Comparison of ENCODE assay signal across 14 cellular contexts in the genomic region with DNA sequence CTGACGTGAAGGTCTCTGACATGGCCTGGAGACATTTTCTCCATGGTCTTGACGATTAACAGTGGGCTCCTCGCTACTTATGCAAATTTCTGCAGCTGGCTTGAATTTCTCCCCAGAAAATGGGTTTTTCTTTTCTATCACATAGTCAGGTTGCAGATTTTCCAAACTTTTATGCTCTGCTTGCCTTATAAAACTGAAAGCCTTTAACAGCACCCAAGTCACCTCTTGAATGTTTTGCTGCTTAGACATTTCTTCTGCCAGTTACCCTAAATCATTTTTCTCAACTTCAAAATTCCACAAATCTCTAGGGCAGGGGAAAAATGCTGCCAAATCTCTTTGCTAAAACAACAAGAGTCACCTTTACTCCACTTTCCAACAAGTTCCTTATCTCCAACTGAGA. TPM values are rescaled to one million over a fixed set of nuclear protein-coding genes. Genes with fewer than 3 reads are reported as not detected.
"Had no signal": no experiment of that assay in that cellular context is flagged by ENCODE, and none has a peak within 500 bp of the region (broad histone marks: within the 10 kb centered on the region; RNA-seq: fewer than 3 reads in every experiment).

No MANE protein-coding gene starts in this region.

RNA-seq across cellular contexts. Expression of gene NOX3, which starts 12.9 kb away (rescaled TPM):
- total RNA-seq: activated B cell treated with CpG ODN at 0.5 μM for 24 hours; activated CD4-positive, alpha-beta memory T cell treated with anti-CD3 and anti-CD28 coated beads for 36 hours; activated CD4-positive, alpha-beta memory T cell treated with anti-CD3 and anti-CD28 coated beads, Interleukin-2, amount 10 ng/mL, durations not matched to agents 7 days and 5 days; activated CD4-positive, alpha-beta T cell treated with anti-CD3 and anti-CD28 coated beads for 36 hours; activated CD4-positive, alpha-beta T cell treated with anti-CD3 and anti-CD28 coated beads, Interleukin-2, amount 10 ng/mL, durations not matched to agents 24 days and 14 days; activated CD4-positive, alpha-beta T cell treated with anti-CD3 and anti-CD28 coated beads, Interleukin-2, amount 10 ng/mL, durations not matched to agents 7 days and 5 days; activated CD8-positive, alpha-beta memory T cell treated with anti-CD3 and anti-CD28 coated beads for 36 hours; activated CD8-positive, alpha-beta memory T cell treated with anti-CD3 and anti-CD28 coated beads, Interleukin-2, amount 10 ng/mL, durations not matched to agents 7 days and 5 days; activated CD8-positive, alpha-beta T cell treated with anti-CD3 and anti-CD28 coated beads for 36 hours; activated CD8-positive, alpha-beta T cell treated with anti-CD3 and anti-CD28 coated beads, Interleukin-2, amount 10 ng/mL, durations not matched to agents 7 days and 5 days; T-helper 1 cell treated with Interleukin-12 subunit alpha and Interleukin-12 subunit beta and Interleukin-4 antibody, amounts not matched to agents 30 ng/mL and 1 ng/mL, for 36 hours; T-helper 17 cell; T-helper 2 cell treated with Interferon-gamma antibody and Interleukin-4, amounts not matched to agents 100 ng/mL and 5 ng/mL, for 36 hours; WTC11 had no signal
